18 cellular contexts compared by ENCODE assay signal in the genomic region with DNA sequence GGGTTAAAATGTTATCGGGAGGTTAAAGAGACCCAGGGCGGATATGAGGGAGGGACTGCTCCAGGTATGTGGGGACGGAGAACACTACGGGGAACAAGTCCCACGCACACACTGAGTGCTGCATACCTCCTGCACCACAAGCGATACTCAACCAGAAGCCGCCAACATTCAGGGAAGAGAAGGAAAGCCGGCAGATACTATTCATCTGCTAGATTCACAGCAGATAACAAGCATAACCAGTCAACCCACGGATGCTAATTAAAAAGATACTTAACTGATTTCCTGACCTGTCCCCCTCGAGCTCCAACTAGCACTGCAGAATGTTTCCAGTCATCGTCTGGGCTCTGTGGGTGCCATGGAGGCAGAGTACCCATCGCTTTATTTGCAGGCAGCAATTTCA. TPM values are rescaled to one million over a fixed set of nuclear protein-coding genes. Genes with fewer than 3 reads are reported as not detected.
DNase-seq lines count a peak whose midpoint lies in the region; ATAC-seq and TF ChIP-seq lines count a peak whose summit lies in the region.
"Had no signal": no experiment of that assay in that cellular context is flagged by ENCODE, and none has a peak within 500 bp of the region (broad histone marks: within the 10 kb centered on the region; RNA-seq: fewer than 3 reads in every experiment).

No MANE protein-coding gene starts in this region.

- H3K79me2 ChIP-seq in GM23338 (replicated peaks; ENCODE audit: insufficient read depth), result no peaks in the 10 kb centered on the region

- peak overlapping the region; percentile 30 for H3K4me3 ChIP-seq in left ventricle myocardium inferior
- H3K4me3 ChIP-seq in GM23338, result no peak overlapping the region
- H3K4me3 ChIP-seq: GM12878, HAP-1 had no signal

- H3K36me3 Mint-ChIP-seq in GM23338 (ENCODE audit: low read depth), result no peaks in the 10 kb centered on the region; the same call in 2 of the 3 replicates

- H3K36me3 ChIP-seq in left ventricle myocardium inferior, result no peaks in the 10 kb centered on the region
- no peaks in the 10 kb centered on the region for H3K36me3 ChIP-seq in GM23338 (ENCODE audit: insufficient read depth)
- H3K36me3 ChIP-seq: HAP-1 had no signal

- ATAC-seq in left ventricle myocardium superior (no peak), GM23338 (peak; percentile 31), GM18520 (IDR thresholded peaks at IDR 0.05; ENCODE audit: unreplicated experiment) (no peak)
- ATAC-seq: GM12878 had no signal

- no peaks in the 10 kb centered on the region for H3K9me3 ChIP-seq in left ventricle myocardium inferior (replicated peaks)
- H3K9me3 ChIP-seq: HAP-1 had no signal

- peaks cover 6% of the 10 kb centered on the region for H3K27me3 Mint-ChIP-seq in GM23338 (ENCODE audit: insufficient read depth, low read depth, poor library complexity)

- H3K4me1 ChIP-seq in left ventricle myocardium inferior, result peaks cover 33% of the 10 kb centered on the region
- no peaks in the 10 kb centered on the region for H3K4me1 ChIP-seq in GM23338 (ENCODE audit: insufficient read depth)
- H3K4me1 ChIP-seq: HAP-1 had no signal

- intact Hi-C loops in left ventricle myocardium inferior (cut with micrococcal nuclease), result no loop called here
- intact Hi-C loops in left ventricle myocardium superior (cut with micrococcal nuclease), result no loop called here

- H3K27ac Mint-ChIP-seq in GM23338, result no peak overlapping the region
- H3K27ac Mint-ChIP-seq: B cell; CD4-positive, alpha-beta T cell had no signal

- no peaks in the 10 kb centered on the region for H3K9me3 Mint-ChIP-seq in GM23338
- H3K9me3 Mint-ChIP-seq: CD4-positive, alpha-beta T cell; IgD-negative memory B cell had no signal

- H3K9me2 ChIP-seq in GM23338 (ENCODE audit: insufficient read depth), result no peaks in the 10 kb centered on the region

- no peaks in the 10 kb centered on the region for H3F3A ChIP-seq in GM23338 (replicated peaks; ENCODE audit: low read depth)

- no peak overlapping the region for H3K4me3 Mint-ChIP-seq in GM23338
- H3K4me3 Mint-ChIP-seq: B cell; CD4-positive, alpha-beta T cell had no signal

- H3K27ac ChIP-seq in left ventricle myocardium inferior (replicated peaks), result no peak overlapping the region
- no peak overlapping the region for H3K27ac ChIP-seq in GM23338 (ENCODE audit: low read depth)
- H3K27ac ChIP-seq: C4-2B had no signal

- H3K4me2 ChIP-seq in GM23338, result no peak overlapping the region

- H3K4me1 Mint-ChIP-seq in GM23338, result peaks cover 25% of the 10 kb centered on the region

- H3K27me3 ChIP-seq in left ventricle myocardium inferior (ENCODE audit: low read depth), result peaks cover 11% of the 10 kb centered on the region
- H3K27me3 ChIP-seq in GM23338 (ENCODE audit: insufficient read depth), result no peaks in the 10 kb centered on the region

- H4K20me1 ChIP-seq in GM23338 (replicated peaks; ENCODE audit: insufficient read depth), result no peaks in the 10 kb centered on the region

- no peak overlapping the region for H2AFZ ChIP-seq in GM23338

- no peak for DNase-seq in left ventricle myocardium inferior
- no peak for DNase-seq in left ventricle myocardium superior
- no peak for DNase-seq in GM23338 (ENCODE audit: low spot score)
- DNase-seq in SK-N-DZ (ENCODE audit: low spot score), result peak; percentile 30
- no peak for DNase-seq in occipital lobe (lab: John Stamatoyannopoulos, UW)
- DNase-seq in SKM-1 (lab: John Stamatoyannopoulos, UW; ENCODE audit: unreplicated experiment), result no peak
- no peak for DNase-seq in RKO (ENCODE audit: low spot score)
- DNase-seq: 8988T; CD4-positive, alpha-beta T cell; DMS153; DMS79; KBM-7 had no signal

- TF ChIP-seq CTCF in left ventricle myocardium inferior (IDR thresholded peaks at IDR 0.05; ENCODE audit: borderline replicate concordance) (no peak), GM23338 (conservative IDR thresholded peaks at IDR 0.05; ENCODE audit: low read depth in 2 of 2) (no peak)

TF ChIP-seq in GM23338, 12 proteins besides CTCF, POLR2A, EP300 and RAD21 (continues in another document):
- TF ChIP-seq ZNF331 (CRISPR knock-in tag; IDR thresholded peaks at IDR 0.05; ENCODE audit: low read depth), result no peak
- TF ChIP-seq ZNF114 (CRISPR knock-in tag; IDR thresholded peaks at IDR 0.05), result no peak
- TF ChIP-seq, protein P1, sequence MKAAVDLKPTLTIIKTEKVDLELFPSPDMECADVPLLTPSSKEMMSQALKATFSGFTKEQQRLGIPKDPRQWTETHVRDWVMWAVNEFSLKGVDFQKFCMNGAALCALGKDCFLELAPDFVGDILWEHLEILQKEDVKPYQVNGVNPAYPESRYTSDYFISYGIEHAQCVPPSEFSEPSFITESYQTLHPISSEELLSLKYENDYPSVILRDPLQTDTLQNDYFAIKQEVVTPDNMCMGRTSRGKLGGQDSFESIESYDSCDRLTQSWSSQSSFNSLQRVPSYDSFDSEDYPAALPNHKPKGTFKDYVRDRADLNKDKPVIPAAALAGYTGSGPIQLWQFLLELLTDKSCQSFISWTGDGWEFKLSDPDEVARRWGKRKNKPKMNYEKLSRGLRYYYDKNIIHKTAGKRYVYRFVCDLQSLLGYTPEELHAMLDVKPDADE (IDR thresholded peaks at IDR 0.05), result no peak
- TF ChIP-seq, protein P2, sequence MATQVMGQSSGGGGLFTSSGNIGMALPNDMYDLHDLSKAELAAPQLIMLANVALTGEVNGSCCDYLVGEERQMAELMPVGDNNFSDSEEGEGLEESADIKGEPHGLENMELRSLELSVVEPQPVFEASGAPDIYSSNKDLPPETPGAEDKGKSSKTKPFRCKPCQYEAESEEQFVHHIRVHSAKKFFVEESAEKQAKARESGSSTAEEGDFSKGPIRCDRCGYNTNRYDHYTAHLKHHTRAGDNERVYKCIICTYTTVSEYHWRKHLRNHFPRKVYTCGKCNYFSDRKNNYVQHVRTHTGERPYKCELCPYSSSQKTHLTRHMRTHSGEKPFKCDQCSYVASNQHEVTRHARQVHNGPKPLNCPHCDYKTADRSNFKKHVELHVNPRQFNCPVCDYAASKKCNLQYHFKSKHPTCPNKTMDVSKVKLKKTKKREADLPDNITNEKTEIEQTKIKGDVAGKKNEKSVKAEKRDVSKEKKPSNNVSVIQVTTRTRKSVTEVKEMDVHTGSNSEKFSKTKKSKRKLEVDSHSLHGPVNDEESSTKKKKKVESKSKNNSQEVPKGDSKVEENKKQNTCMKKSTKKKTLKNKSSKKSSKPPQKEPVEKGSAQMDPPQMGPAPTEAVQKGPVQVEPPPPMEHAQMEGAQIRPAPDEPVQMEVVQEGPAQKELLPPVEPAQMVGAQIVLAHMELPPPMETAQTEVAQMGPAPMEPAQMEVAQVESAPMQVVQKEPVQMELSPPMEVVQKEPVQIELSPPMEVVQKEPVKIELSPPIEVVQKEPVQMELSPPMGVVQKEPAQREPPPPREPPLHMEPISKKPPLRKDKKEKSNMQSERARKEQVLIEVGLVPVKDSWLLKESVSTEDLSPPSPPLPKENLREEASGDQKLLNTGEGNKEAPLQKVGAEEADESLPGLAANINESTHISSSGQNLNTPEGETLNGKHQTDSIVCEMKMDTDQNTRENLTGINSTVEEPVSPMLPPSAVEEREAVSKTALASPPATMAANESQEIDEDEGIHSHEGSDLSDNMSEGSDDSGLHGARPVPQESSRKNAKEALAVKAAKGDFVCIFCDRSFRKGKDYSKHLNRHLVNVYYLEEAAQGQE (IDR thresholded peaks at IDR 0.05; ENCODE audit: unreplicated experiment), result no peak
- TF ChIP-seq EZH2phosphoT487 (IDR thresholded peaks at IDR 0.05; ENCODE audit: unreplicated experiment), result no peak
- no peak for TF ChIP-seq EZH2 (IDR thresholded peaks at IDR 0.05; ENCODE audit: low read depth, unreplicated experiment)
- no peak for TF ChIP-seq NANOG (IDR thresholded peaks at IDR 0.05; ENCODE audit: borderline replicate concordance)

RNA-seq across cellular contexts. Expression of a gene that starts 45.1 kb away (rescaled TPM):
- total RNA-seq in left ventricle myocardium inferior, result 77.2 TPM
- total RNA-seq in left ventricle myocardium superior, result 63.4 TPM
- 25.3 and 25.6 TPM in 2 replicates for total RNA-seq in GM23338 (2014; rRNA removed; shearing (Covaris generic))
- 9.4 and 12.5 TPM in 2 replicates for polyA plus RNA-seq in GM23338 (2016; fragmentation: Nextera tagmentation; extraction: Ambion mirVana)
- polyA plus RNA-seq in SK-N-DZ (2014; cell fraction: cytosol; rRNA removed), result 10.1 and 12.3 TPM in 2 replicates
- polyA plus RNA-seq in SK-N-DZ (2014; cell fraction: nucleus; rRNA removed), result 6.8 and 9.0 TPM in 2 replicates
- 18.4 TPM for total RNA-seq in occipital lobe
